Comparison of ENCODE assay signal across 32 cellular contexts in the genomic region with DNA sequence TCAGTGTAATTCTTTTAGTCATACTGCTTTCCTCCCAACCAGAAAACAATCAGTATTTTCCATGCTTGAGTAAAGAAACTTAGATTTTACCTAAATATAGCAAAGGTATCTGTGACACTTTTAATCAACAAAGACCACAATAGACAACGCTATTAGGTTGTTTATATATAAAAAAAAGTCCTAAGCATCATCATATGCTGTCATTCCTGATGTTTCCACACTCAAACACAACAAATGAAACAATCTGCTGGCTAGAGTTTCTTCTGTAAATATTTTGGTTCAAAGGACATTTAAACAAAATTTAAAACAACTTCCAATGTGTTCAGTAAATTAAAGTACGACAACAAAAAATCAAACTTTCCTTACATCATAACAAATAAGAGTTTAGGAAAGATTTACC.
"Had no signal": no experiment of that assay in that cellular context is flagged by ENCODE, and none has a peak within 500 bp of the region (broad histone marks: within the 10 kb centered on the region; RNA-seq: fewer than 3 reads in every experiment).

No MANE protein-coding gene starts in this region.

- DNase-seq: activated CD4-positive, alpha-beta memory T cell treated with anti-CD3 and anti-CD28 coated beads for 36 hours; activated CD4-positive, alpha-beta T cell treated with anti-CD3 and anti-CD28 coated beads for 36 hours; activated CD4-positive, alpha-beta T cell treated with anti-CD3 and anti-CD28 coated beads, Interleukin-2, amount 10 ng/mL, durations not matched to agents 24 days and 14 days; activated CD4-positive, CD25-positive, alpha-beta regulatory T cell; activated CD4-positive, CD25-positive, alpha-beta regulatory T cell treated with anti-CD3 and anti-CD28 coated beads, Interleukin-2, amount 50 U/mL, for 72 hours; activated CD8-positive, alpha-beta memory T cell treated with anti-CD3 and anti-CD28 coated beads, Interleukin-2, amount 10 ng/mL, durations not matched to agents 7 days and 5 days; activated CD8-positive, alpha-beta memory T cell treated with anti-CD3 and anti-CD28 coated beads, Interleukin-2, amount 50 U/mL, for 4 hours; activated CD8-positive, alpha-beta T cell treated with anti-CD3 and anti-CD28 coated beads, Interleukin-2, amount 10 ng/mL, durations not matched to agents 7 days and 5 days; activated effector memory CD4-positive, alpha-beta T cell treated with anti-CD3 and anti-CD28 coated beads, Interleukin-2, amount 50 U/mL, for 16 hours; activated naive CD4-positive, alpha-beta T cell treated with anti-CD3 and anti-CD28 coated beads for 36 hours; activated naive CD8-positive, alpha-beta T cell treated with anti-CD3 and anti-CD28 coated beads for 36 hours; activated naive CD8-positive, alpha-beta T cell treated with anti-CD3 and anti-CD28 coated beads, Interleukin-2, amount 50 U/mL, for 24 hours; activated T-cell treated with anti-CD3 and anti-CD28 coated beads, Interleukin-2, amount 50 U/mL, for 1 hour; activated T-cell treated with anti-CD3 and anti-CD28 coated beads, Interleukin-2, amount 50 U/mL, for 48 hours; adrenal gland; amygdala; aorta; body of pancreas; caudate nucleus; cortex of kidney; dermis blood vessel endothelial cell; effector CD4-positive, alpha-beta T cell; effector memory CD8-positive, alpha-beta T cell; esophagus squamous epithelium; foreskin melanocyte; head of caudate nucleus; T-helper 1 cell; T-helper 17 cell; T1000 had no signal

- FAIRE-seq: colon, endothelial cell of umbilical vein had no signal

- H3K27ac ChIP-seq: adrenal gland, body of pancreas, epithelial cell of prostate, esophagus squamous epithelium had no signal

- H3K27me3 ChIP-seq: adrenal gland, body of pancreas, esophagus squamous epithelium had no signal

- ATAC-seq: activated CD4-positive, alpha-beta T cell treated with anti-CD3 and anti-CD28 coated beads for 36 hours; activated CD8-positive, alpha-beta memory T cell treated with anti-CD3 and anti-CD28 coated beads, Interleukin-2, amount 10 ng/mL, durations not matched to agents 7 days and 5 days; activated CD8-positive, alpha-beta T cell treated with anti-CD3 and anti-CD28 coated beads, Interleukin-2, amount 10 ng/mL, durations not matched to agents 7 days and 5 days; activated naive CD8-positive, alpha-beta T cell treated with anti-CD3 and anti-CD28 coated beads, Interleukin-2, amount 50 U/mL, for 24 hours; body of pancreas; effector memory CD8-positive, alpha-beta T cell; T-helper 17 cell had no signal

- H3K9me3 ChIP-seq: adrenal gland, body of pancreas, esophagus squamous epithelium had no signal

- H3K4me1 ChIP-seq: adrenal gland, body of pancreas, esophagus squamous epithelium had no signal

- H3K36me3 ChIP-seq: adrenal gland, esophagus squamous epithelium had no signal

- H3K4me3 ChIP-seq: adrenal gland, body of pancreas, esophagus squamous epithelium had no signal
